Comparison of ENCODE assay signal across 1 cellular context in genomic region chr4:154559931-154560801, GRCh38.
A peak's percentile ranks its signal among the peaks of the same experiment; 100 is the strongest.
TF ChIP-seq lines count a peak whose summit lies in the region.

No MANE protein-coding gene starts in this region.

TF ChIP-seq in HepG2, 621 proteins besides CTCF, POLR2A, EP300 and RAD21 (continued from another document and continues in another):
- no peak for TF ChIP-seq ZBTB49 (CRISPR knock-in tag; IDR thresholded peaks at IDR 0.05; ENCODE audit: borderline replicate concordance)
- TF ChIP-seq PITX1 (CRISPR knock-in tag; IDR thresholded peaks at IDR 0.05) = peak; percentile 97
- peak; percentile 99 for TF ChIP-seq RARA (CRISPR knock-in tag; IDR thresholded peaks at IDR 0.05)
- TF ChIP-seq CHD2 (IDR thresholded peaks at IDR 0.05; ENCODE audit: low read depth, low read length) = no peak
- no peak for TF ChIP-seq SP140L (CRISPR knock-in tag; IDR thresholded peaks at IDR 0.05; ENCODE audit: borderline replicate concordance)
- TF ChIP-seq NFIC (IDR thresholded peaks at IDR 0.05; ENCODE audit: low read length) = peak; percentile 87
- peak; percentile 68; the same call in 1 of the 2 replicates for TF ChIP-seq ZNF644 (CRISPR knock-in tag; IDR thresholded peaks at IDR 0.05; ENCODE audit: low read depth)
- TF ChIP-seq SRF (IDR thresholded peaks at IDR 0.05; ENCODE audit: low read depth, low read length) = no peak
- TF ChIP-seq EEA1 (CRISPR knock-in tag; IDR thresholded peaks at IDR 0.05; ENCODE audit: borderline replicate concordance) = no peak
- peak; percentile 88 for TF ChIP-seq AHDC1 (CRISPR knock-in tag; IDR thresholded peaks at IDR 0.05; ENCODE audit: borderline replicate concordance)
- no peak for TF ChIP-seq SATB2 (CRISPR knock-in tag; IDR thresholded peaks at IDR 0.05)
- TF ChIP-seq ZSCAN22 (CRISPR knock-in tag; IDR thresholded peaks at IDR 0.05) = no peak
- no peak for TF ChIP-seq ZNF784 (CRISPR knock-in tag; IDR thresholded peaks at IDR 0.05; ENCODE audit: borderline replicate concordance)
- TF ChIP-seq WIZ (CRISPR knock-in tag; IDR thresholded peaks at IDR 0.05) = no peak
- TF ChIP-seq NKX3-1 (CRISPR knock-in tag; IDR thresholded peaks at IDR 0.05) = peak; percentile 56; the same call in 1 of the 2 replicates
- no peak for TF ChIP-seq CREBL2 (CRISPR knock-in tag; IDR thresholded peaks at IDR 0.05; ENCODE audit: borderline replicate concordance)
- TF ChIP-seq ZNF354B (CRISPR knock-in tag; IDR thresholded peaks at IDR 0.05) = no peak
- no peak for TF ChIP-seq ZNF256 (CRISPR knock-in tag; conservative IDR thresholded peaks at IDR 0.05)
- peak; percentile 54; the same call in 1 of the 2 replicates for TF ChIP-seq ZNF629 (CRISPR knock-in tag; conservative IDR thresholded peaks at IDR 0.05)
- peak; percentile 27; the same call in 1 of the 2 replicates for TF ChIP-seq ZNF770 (CRISPR knock-in tag; IDR thresholded peaks at IDR 0.05)
- no peak for TF ChIP-seq ZNF780A (CRISPR knock-in tag; IDR thresholded peaks at IDR 0.05)
- no peak for TF ChIP-seq ZBTB1 (CRISPR knock-in tag; IDR thresholded peaks at IDR 0.05; ENCODE audit: borderline replicate concordance)
- peak; percentile 74 for TF ChIP-seq CREB1 (IDR thresholded peaks at IDR 0.05)
- TF ChIP-seq CREB1 (CRISPR knock-in tag; IDR thresholded peaks at IDR 0.05) = peak; percentile 76
- no peak for TF ChIP-seq ZNF446 (CRISPR knock-in tag; IDR thresholded peaks at IDR 0.05)
- TF ChIP-seq ZNF646 (CRISPR knock-in tag; IDR thresholded peaks at IDR 0.05) = no peak
- TF ChIP-seq KLF16 (CRISPR knock-in tag; IDR thresholded peaks at IDR 0.05) = peak in 1 of 2 experiments; percentile 40; a peak in 2 of 4 replicates
- 0 out of 2 replicates have a peak, but pooled peaks have one; percentile 65 for TF ChIP-seq JUN (CRISPR knock-in tag; IDR thresholded peaks at IDR 0.05)
- no peak for TF ChIP-seq EZH2 (conservative IDR thresholded peaks at IDR 0.05; ENCODE audit: low read depth, low read length)
- no peak for TF ChIP-seq RNF219 (CRISPR knock-in tag; IDR thresholded peaks at IDR 0.05)
- TF ChIP-seq ZNF362 (CRISPR knock-in tag; IDR thresholded peaks at IDR 0.05; ENCODE audit: borderline replicate concordance) = peak; percentile 75
- TF ChIP-seq ATF3 (CRISPR knock-in tag; IDR thresholded peaks at IDR 0.05) = peak; percentile 63; the same call in 1 of the 2 replicates
- peak; percentile 89 for TF ChIP-seq SAP130 (CRISPR knock-in tag; IDR thresholded peaks at IDR 0.05; ENCODE audit: low read depth)
- TF ChIP-seq POLR2G (IDR thresholded peaks at IDR 0.05; ENCODE audit: low read depth, low read length) = no peak
- no peak for TF ChIP-seq MAFG (CRISPR knock-in tag; IDR thresholded peaks at IDR 0.05)
- TF ChIP-seq ZC3H4 (CRISPR knock-in tag; IDR thresholded peaks at IDR 0.05; ENCODE audit: borderline replicate concordance) = no peak
- no peak for TF ChIP-seq ZNF432 (CRISPR knock-in tag; IDR thresholded peaks at IDR 0.05; ENCODE audit: borderline replicate concordance)
- peak; percentile 97 for TF ChIP-seq NR2F2 (IDR thresholded peaks at IDR 0.05; ENCODE audit: borderline replicate concordance, low read depth)
